ENCODE assay signal across 8 cellular contexts in the genomic region with DNA sequence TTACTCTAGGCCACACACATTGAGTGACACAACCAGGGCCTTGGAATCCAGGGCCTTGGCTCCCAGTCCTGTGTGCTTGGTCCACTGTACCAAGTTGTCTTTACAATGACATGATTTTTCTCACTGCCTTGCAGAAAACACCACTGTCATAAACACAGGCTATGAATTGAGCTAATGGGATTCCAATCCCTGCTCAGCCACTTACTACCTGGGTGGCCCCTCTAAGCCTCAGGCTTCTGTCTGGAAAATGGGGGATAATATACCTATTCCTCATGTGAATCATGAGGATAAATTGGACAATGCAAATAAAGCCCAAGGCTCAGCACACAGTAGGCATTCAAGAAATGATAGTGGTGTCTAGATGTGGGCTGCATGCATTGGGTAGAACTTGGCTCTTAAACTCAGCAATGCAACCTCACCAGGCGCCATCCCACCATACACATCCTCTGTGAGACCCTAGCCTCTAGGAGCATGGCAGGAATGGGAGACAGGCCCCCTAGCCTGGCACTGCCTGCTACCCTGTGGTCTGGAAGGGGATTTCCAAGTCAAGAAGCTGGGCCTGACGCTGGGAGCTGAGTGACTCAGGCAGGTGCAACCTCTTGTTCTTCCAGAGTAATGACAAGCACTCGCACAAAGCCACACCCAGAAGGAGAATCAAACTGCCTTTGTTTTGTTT. TPM values are rescaled to one million over a fixed set of nuclear protein-coding genes. Genes with fewer than 3 reads are reported as not detected.
A peak's percentile ranks its signal among the peaks of the same experiment; 100 is the strongest.
DNase-seq lines count a peak whose midpoint lies in the region; ATAC-seq and TF ChIP-seq lines count a peak whose summit lies in the region.

No MANE protein-coding gene starts in this region.

- DNase-seq in DND-41 (no peak), Panc1 (ENCODE audit: low read depth, low spot score) (no peak), neuronal stem cell (ENCODE audit: low spot score) (no peak)

- H3K4ac ChIP-seq in neuronal stem cell (ENCODE audit: low read length) = no peak overlapping the region

- intact Hi-C loops in Panc1 (cut with micrococcal nuclease; ENCODE audit: unreplicated experiment) = no loop called here

- ATAC-seq in DND-41 (ENCODE audit: insufficient read depth, low read depth) (no peak), Panc1 (peak; percentile 21; the same call in 1 of the 2 replicates), HG02938 (IDR thresholded peaks at IDR 0.05; ENCODE audit: unreplicated experiment) (no peak), HG02759 (IDR thresholded peaks at IDR 0.05; ENCODE audit: unreplicated experiment) (no peak), GM21390 (IDR thresholded peaks at IDR 0.05; ENCODE audit: unreplicated experiment) (no peak), GM19395 (IDR thresholded peaks at IDR 0.05; ENCODE audit: unreplicated experiment) (no peak)

- H3K4me3 ChIP-seq in DND-41 (ENCODE audit: low read depth in 1 of 2, low read length in 2 of 2) (no peak overlapping the region), Panc1 (ENCODE audit: low read depth in 2 of 2, low read length in 2 of 2) (no peak overlapping the region), neuronal stem cell (ENCODE audit: low read length in 2 of 2) (no peak overlapping the region)

- H3K79me2 ChIP-seq in DND-41 (ENCODE audit: insufficient read depth, low read length) = peaks cover 41% of the 10 kb centered on the region

- H3K18ac ChIP-seq in neuronal stem cell (ENCODE audit: low read length) = no peak overlapping the region

- H2AK5ac ChIP-seq in neuronal stem cell (ENCODE audit: low read depth, low read length) = no peak overlapping the region

- TF ChIP-seq CTCF in DND-41 (IDR thresholded peaks at IDR 0.05; ENCODE audit: borderline replicate concordance, extremely low read depth, low read length, poor library complexity, severe bottlenecking) (no peak), Panc1 (IDR thresholded peaks at IDR 0.05) (no peak)

- CTCF ChIA-PET in Panc1 (lab: Charles Lee) = interaction anchor here (1.1 kb wide), 1 partner anchor 32 kb away, joined by 4 read pairs; no protein-coding TSS in a partner anchor

- H2AFZ ChIP-seq in DND-41 (ENCODE audit: low read depth, low read length) (no peak overlapping the region), neuronal stem cell (ENCODE audit: low read length) (no peak overlapping the region)

- peaks cover 71% of the 10 kb centered on the region for H3K4me1 Mint-ChIP-seq in activated naive CD4-positive, alpha-beta T cell treated with anti-CD3 and anti-CD28 coated beads, Interleukin-2, amount 50 U/mL, for 24 hours

- peaks cover 5% of the 10 kb centered on the region for H3K36me3 Mint-ChIP-seq in activated naive CD4-positive, alpha-beta T cell treated with anti-CD3 and anti-CD28 coated beads, Interleukin-2, amount 50 U/mL, for 24 hours

- H2BK12ac ChIP-seq in neuronal stem cell (ENCODE audit: low read length) = no peak overlapping the region

- H3K23ac ChIP-seq in neuronal stem cell (ENCODE audit: low read depth, low read length, poor library complexity) = no peak overlapping the region

- H2BK5ac ChIP-seq in neuronal stem cell (ENCODE audit: low read length) = no peak overlapping the region

- no peak overlapping the region for H3K9ac ChIP-seq in DND-41 (ENCODE audit: low read depth, low read length)
- H3K9ac ChIP-seq in neuronal stem cell (ENCODE audit: low read depth, low read length, poor library complexity) = peak overlapping the region; percentile 7

- H2BK120ac ChIP-seq in neuronal stem cell (ENCODE audit: low read depth, low read length) = no peak overlapping the region

- peaks cover 10% of the 10 kb centered on the region for H4K20me1 ChIP-seq in DND-41 (ENCODE audit: insufficient read depth, low read length)

- H3K4me3 Mint-ChIP-seq in activated naive CD4-positive, alpha-beta T cell treated with anti-CD3 and anti-CD28 coated beads, Interleukin-2, amount 50 U/mL, for 24 hours = peak overlapping the region; percentile 76

- H3K27me3 ChIP-seq in DND-41 (ENCODE audit: insufficient read depth, low read length, poor library complexity) (no peaks in the 10 kb centered on the region), Panc1 (ENCODE audit: control insufficient read depth, insufficient read depth, low read length) (no peaks in the 10 kb centered on the region), neuronal stem cell (ENCODE audit: control insufficient read depth in 3 of 3, insufficient read depth in 3 of 3, low read depth in 1 of 3, low read length in 3 of 3) (peaks cover 0 to 10% (median 0%) of the 10 kb centered on the region in 3 experiments)

- in situ Hi-C loops in Panc1 (cut with HindIII; ENCODE audit: low pct_unique_long_range_greater_than_20kb, low sequenced_read_pairs) = no loop called here

- no peak overlapping the region for H2BK15ac ChIP-seq in neuronal stem cell (ENCODE audit: low read length)

- peak overlapping the region; percentile 73 for H3K4me2 ChIP-seq in DND-41 (ENCODE audit: insufficient read depth, low read length)
- H3K4me2 ChIP-seq in neuronal stem cell (ENCODE audit: insufficient read depth, low read length, poor library complexity, severe bottlenecking) = no peak overlapping the region

- H3K27ac Mint-ChIP-seq in activated naive CD4-positive, alpha-beta T cell treated with anti-CD3 and anti-CD28 coated beads, Interleukin-2, amount 50 U/mL, for 24 hours = peak overlapping the region; percentile 62

- H3K36me3 ChIP-seq in DND-41 (ENCODE audit: insufficient read depth, low read length) (peaks cover 11% of the 10 kb centered on the region), Panc1 (ENCODE audit: control insufficient read depth, insufficient read depth, low read length) (no peaks in the 10 kb centered on the region), neuronal stem cell (replicated peaks in 1 of 2; ENCODE audit: control insufficient read depth in 2 of 2, insufficient read depth in 2 of 2, low read length in 2 of 2) (peaks cover 2 to 3% of the 10 kb centered on the region in 2 donors)

- H4K8ac ChIP-seq in neuronal stem cell (ENCODE audit: low read depth, low read length) = no peak overlapping the region

- no peaks in the 10 kb centered on the region for H3K9me3 Mint-ChIP-seq in activated naive CD4-positive, alpha-beta T cell treated with anti-CD3 and anti-CD28 coated beads, Interleukin-2, amount 50 U/mL, for 24 hours

- WGBS in neuronal stem cell (ENCODE audit: extremely low coverage in 2 of 2, insufficient read length in 2 of 2, insufficient replicate concordance in 1 of 2), 2 donors = no CpG with 5 or more reads among the region's 3 CpGs

- H3K27ac ChIP-seq in DND-41 (ENCODE audit: low read length) = no peak overlapping the region
- no peak overlapping the region for H3K27ac ChIP-seq in Panc1 (ENCODE audit: low read length)
- no peak overlapping the region for H3K27ac ChIP-seq in neuronal stem cell (replicated peaks; ENCODE audit: low read length)

- POLR2A ChIA-PET in Panc1 (lab: Charles Lee) = interaction anchor here (0.6 kb wide), 1 partner anchor 24 kb away, joined by 10 read pairs; no protein-coding TSS in a partner anchor

- peaks cover 40% of the 10 kb centered on the region for H3K4me1 ChIP-seq in DND-41 (ENCODE audit: insufficient read depth, low read length)
- H3K4me1 ChIP-seq in Panc1 (ENCODE audit: control insufficient read depth, insufficient read depth, low read length) = peaks cover 25% of the 10 kb centered on the region
- H3K4me1 ChIP-seq in neuronal stem cell (ENCODE audit: control insufficient read depth in 2 of 2, insufficient read depth in 1 of 2, low read depth in 1 of 2, low read length in 2 of 2) = peaks cover 0 to 4% of the 10 kb centered on the region in 2 donors

- BruUV-seq in Panc1 (replicated peaks; lab: Mats Ljungman, UMichigan) = no TSS peak

- H3K79me1 ChIP-seq in neuronal stem cell (ENCODE audit: low read depth, low read length) = peaks cover 3% of the 10 kb centered on the region

- no peaks in the 10 kb centered on the region for H3K27me3 Mint-ChIP-seq in activated naive CD4-positive, alpha-beta T cell treated with anti-CD3 and anti-CD28 coated beads, Interleukin-2, amount 50 U/mL, for 24 hours

- no peak overlapping the region for H4K91ac ChIP-seq in neuronal stem cell (ENCODE audit: low read depth, low read length, poor library complexity)

- no peaks in the 10 kb centered on the region for H3K9me3 ChIP-seq in DND-41 (ENCODE audit: insufficient read depth, low read length, severe bottlenecking)
- H3K9me3 ChIP-seq in Panc1 (ENCODE audit: control insufficient read depth, insufficient read depth, low read depth, low read length) = no peaks in the 10 kb centered on the region
- H3K9me3 ChIP-seq in neuronal stem cell (replicated peaks in 1 of 2; ENCODE audit: control insufficient read depth in 2 of 2, insufficient read depth in 1 of 2, low read depth in 1 of 2, low read length in 2 of 2) = no peaks in the 10 kb centered on the region

- no peak overlapping the region for H3K14ac ChIP-seq in neuronal stem cell (ENCODE audit: low read length)

RNA-seq across cellular contexts. Expression of gene TNIP1, which starts 2.3 kb away (rescaled TPM):
- total RNA-seq in Panc1 (2021; ENCODE audit: unreplicated experiment) = 81.9 TPM
- 122 TPM for polyA plus RNA-seq in Panc1 (2012; ENCODE audit: insufficient read length)
- 23.9 TPM for polyA plus RNA-seq in neuronal stem cell (2013, experiment 1 of 2)
- 23.0 TPM for polyA plus RNA-seq in neuronal stem cell (2013, experiment 2 of 2)
